In the genomic region with DNA sequence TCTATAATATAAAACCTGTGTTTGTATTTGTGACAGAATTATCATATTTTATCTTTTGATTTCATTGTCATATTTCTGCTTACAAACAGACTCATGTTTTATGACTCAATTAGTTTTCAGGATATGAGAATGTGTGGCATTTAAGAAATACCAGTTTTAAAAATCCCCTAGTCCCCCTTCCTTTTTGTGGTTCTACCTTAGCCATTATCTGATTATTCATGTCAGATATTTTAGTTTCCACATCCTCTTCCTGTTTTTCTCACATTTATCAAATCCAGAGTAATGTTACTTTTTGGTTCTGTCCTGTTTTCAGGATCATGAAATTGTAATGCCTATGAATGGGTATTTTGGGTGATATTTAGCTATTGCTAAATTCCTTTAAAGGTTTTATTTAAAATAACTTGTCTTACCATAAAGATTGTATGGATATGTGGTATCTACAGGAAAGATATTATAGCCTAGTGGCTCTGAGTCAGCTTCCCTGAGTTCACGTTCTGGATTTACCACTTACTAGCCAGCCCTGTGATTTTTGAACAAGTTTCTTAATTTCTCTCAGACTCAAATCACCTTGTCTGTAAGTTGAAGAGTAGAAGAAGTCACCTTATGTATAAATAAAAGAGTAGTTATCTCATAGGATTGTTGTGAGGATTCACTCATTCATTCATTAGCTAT, we compare ENCODE assay signal across 7 cellular contexts.
A peak's percentile ranks its signal among the peaks of the same experiment; 100 is the strongest.
DNase-seq lines count a peak whose midpoint lies in the region; ATAC-seq, FAIRE-seq and TF ChIP-seq lines count a peak whose summit lies in the region.
"Not testable (repeated sequence)": the region's sequence is repeated elsewhere in the genome, so short reads cannot be mapped to it uniquely, and the experiment has no call there.

No MANE protein-coding gene starts in this region.

- not testable (repeated sequence) for H3K27me3 ChIP-seq in astrocyte (ENCODE audit: insufficient read depth, low read length); keratinocyte (ENCODE audit: control insufficient read depth, extremely low read depth, insufficient read depth, low read length)

- DNase-seq in GM12891 (ENCODE audit: insufficient read length, low spot score); activated CD4-positive, alpha-beta T cell treated with anti-CD3 and anti-CD28 coated beads for 36 hours; keratinocyte (ENCODE audit: low read depth, low spot score): not testable (repeated sequence)
- DNase-seq in NOMO-1 treated with DMSO at 0.1 percent for 48 hours (lab: John Stamatoyannopoulos, UW; ENCODE audit: unreplicated experiment) (peak; percentile 10), astrocyte (ENCODE audit: low read depth) (peak; percentile 32)

- H3K36me3 Mint-ChIP-seq in activated CD4-positive, alpha-beta T cell treated with anti-CD3 and anti-CD28 coated beads for 36 hours (ENCODE audit: low read depth) = peaks cover 29% of the 10 kb centered on the region
- peaks cover 11% of the 10 kb centered on the region for H3K36me3 Mint-ChIP-seq in astrocyte (ENCODE audit: low read depth, unreplicated experiment)

- dilution Hi-C loops in keratinocyte (cut with MboI; ENCODE audit: extremely low pct_ligation_motif_present, low sequenced_read_pairs) = not testable (repeated sequence)

- not testable (repeated sequence) for TF ChIP-seq POLR2A in GM12891 (IDR thresholded peaks at IDR 0.05; ENCODE audit: low read depth, low read length)

- peak overlapping the region; percentile 60 for H3K27ac Mint-ChIP-seq in activated CD4-positive, alpha-beta T cell treated with anti-CD3 and anti-CD28 coated beads for 36 hours
- H3K27ac Mint-ChIP-seq in astrocyte (ENCODE audit: unreplicated experiment) = peak overlapping the region; percentile 96

- not testable (repeated sequence) for H3K4me1 ChIP-seq in astrocyte (ENCODE audit: insufficient read depth, low read length); keratinocyte (ENCODE audit: control insufficient read depth, extremely low read depth, insufficient read depth, low read length)

- not testable (repeated sequence) for H3K4me3 ChIP-seq in astrocyte (ENCODE audit: insufficient read depth, low read depth, low read length); keratinocyte (ENCODE audit: control insufficient read depth in 2 of 3, extremely low read depth in 1 of 3, insufficient read depth in 2 of 3, low read depth in 1 of 3, low read length in 3 of 3)

- H3K9me3 ChIP-seq in astrocyte (ENCODE audit: insufficient read depth, low read depth, low read length); keratinocyte (ENCODE audit: control insufficient read depth, low read depth, low read length): not testable (repeated sequence)

- peaks cover 31% of the 10 kb centered on the region for H3K36me3 ChIP-seq in astrocyte (ENCODE audit: insufficient read depth, low read length)
- H3K36me3 ChIP-seq in keratinocyte (ENCODE audit: control insufficient read depth in 2 of 2, extremely low read depth in 1 of 2, insufficient read depth in 2 of 2, low read length in 2 of 2) = peaks cover 8 to 12% of the 10 kb centered on the region in 2 experiments

- H3K79me2 ChIP-seq in astrocyte (ENCODE audit: insufficient read depth, low read length); keratinocyte (ENCODE audit: control insufficient read depth, insufficient read depth, low read length): not testable (repeated sequence)

- POLR2A ChIA-PET in activated CD4-positive, alpha-beta T cell treated with anti-CD3 and anti-CD28 coated beads for 36 hours (lab: Charles Lee) = not testable (repeated sequence)

- H3K27ac ChIP-seq in astrocyte (ENCODE audit: low read depth, low read length) (peak overlapping the region; percentile 81), keratinocyte (ENCODE audit: control insufficient read depth, insufficient read depth, low read length) (peak overlapping the region; percentile 74)

- CTCF ChIA-PET in activated CD4-positive, alpha-beta T cell treated with anti-CD3 and anti-CD28 coated beads for 36 hours (lab: Charles Lee) = not testable (repeated sequence)

- ATAC-seq in GM21576 (IDR thresholded peaks at IDR 0.05; ENCODE audit: unreplicated experiment) (peak; percentile 63), HG03378 (IDR thresholded peaks at IDR 0.05; ENCODE audit: unreplicated experiment) (peak; percentile 76)
- peak; percentile 84 for ATAC-seq in activated CD4-positive, alpha-beta T cell treated with anti-CD3 and anti-CD28 coated beads for 36 hours

- not testable (repeated sequence) for H2AFZ ChIP-seq in astrocyte (ENCODE audit: low read depth, low read length); keratinocyte (ENCODE audit: control insufficient read depth, low read length)

- intact Hi-C loops in activated CD4-positive, alpha-beta T cell treated with anti-CD3 and anti-CD28 coated beads for 36 hours (cut with DNase I, micrococcal nuclease) = not testable (repeated sequence)

- not testable (repeated sequence) for H3K9me1 ChIP-seq in keratinocyte (ENCODE audit: control insufficient read depth, extremely low read depth, insufficient read depth, low read length)

- H3K4me3 Mint-ChIP-seq in activated CD4-positive, alpha-beta T cell treated with anti-CD3 and anti-CD28 coated beads for 36 hours = peak overlapping the region; percentile 2
- H3K4me3 Mint-ChIP-seq in astrocyte (ENCODE audit: unreplicated experiment) = not testable (repeated sequence)

- not testable (repeated sequence) for H3K4me1 Mint-ChIP-seq in activated CD4-positive, alpha-beta T cell treated with anti-CD3 and anti-CD28 coated beads for 36 hours; astrocyte (ENCODE audit: low read depth, unreplicated experiment)

- H3K9me3 Mint-ChIP-seq in activated CD4-positive, alpha-beta T cell treated with anti-CD3 and anti-CD28 coated beads for 36 hours (ENCODE audit: low read depth); astrocyte (ENCODE audit: unreplicated experiment): not testable (repeated sequence)

- not testable (repeated sequence) for TF ChIP-seq CTCF in astrocyte (IDR thresholded peaks at IDR 0.05; ENCODE audit: insufficient read depth, low read depth, low read length); keratinocyte (optimal IDR thresholded peaks at IDR 0.05 in 1 of 3, IDR thresholded peaks at IDR 0.05 in 1 of 3, conservative IDR thresholded peaks at IDR 0.05 in 1 of 3; ENCODE audit: extremely low read depth in 1 of 3, insufficient read depth in 2 of 3, low read length in 3 of 3)

- not testable (repeated sequence) for H4K20me1 ChIP-seq in astrocyte (ENCODE audit: insufficient read depth, low read length); keratinocyte (ENCODE audit: control insufficient read depth, extremely low read depth, insufficient read depth, low read length)

- peak; percentile 43 for FAIRE-seq in GM12891 (lab: Jason Lieb, UNC)
- peak; percentile 34 for FAIRE-seq in astrocyte (lab: Jason Lieb, UNC)
- peak; percentile 73 for FAIRE-seq in keratinocyte (lab: Jason Lieb, UNC)

- H3K4me2 ChIP-seq in astrocyte (ENCODE audit: low read length) (peak overlapping the region; percentile 59), keratinocyte (ENCODE audit: control insufficient read depth, extremely low read depth, insufficient read depth, low read depth, low read length) (peak overlapping the region; percentile 16)

- H3K9ac ChIP-seq in astrocyte (ENCODE audit: low read length) (peak overlapping the region; percentile 59), keratinocyte (ENCODE audit: control insufficient read depth, extremely low read depth, insufficient read depth, low read length) (peak overlapping the region; percentile 26)

- H3K27me3 Mint-ChIP-seq in activated CD4-positive, alpha-beta T cell treated with anti-CD3 and anti-CD28 coated beads for 36 hours; astrocyte (ENCODE audit: low read depth, unreplicated experiment): not testable (repeated sequence)

TF ChIP-seq in GM12891, 5 proteins besides CTCF, POLR2A, EP300 and RAD21:
- peak; percentile 43; the same call in 1 of the 2 replicates for TF ChIP-seq SPI1 (IDR thresholded peaks at IDR 0.05; ENCODE audit: low read depth, low read length)
